In the genomic region with DNA sequence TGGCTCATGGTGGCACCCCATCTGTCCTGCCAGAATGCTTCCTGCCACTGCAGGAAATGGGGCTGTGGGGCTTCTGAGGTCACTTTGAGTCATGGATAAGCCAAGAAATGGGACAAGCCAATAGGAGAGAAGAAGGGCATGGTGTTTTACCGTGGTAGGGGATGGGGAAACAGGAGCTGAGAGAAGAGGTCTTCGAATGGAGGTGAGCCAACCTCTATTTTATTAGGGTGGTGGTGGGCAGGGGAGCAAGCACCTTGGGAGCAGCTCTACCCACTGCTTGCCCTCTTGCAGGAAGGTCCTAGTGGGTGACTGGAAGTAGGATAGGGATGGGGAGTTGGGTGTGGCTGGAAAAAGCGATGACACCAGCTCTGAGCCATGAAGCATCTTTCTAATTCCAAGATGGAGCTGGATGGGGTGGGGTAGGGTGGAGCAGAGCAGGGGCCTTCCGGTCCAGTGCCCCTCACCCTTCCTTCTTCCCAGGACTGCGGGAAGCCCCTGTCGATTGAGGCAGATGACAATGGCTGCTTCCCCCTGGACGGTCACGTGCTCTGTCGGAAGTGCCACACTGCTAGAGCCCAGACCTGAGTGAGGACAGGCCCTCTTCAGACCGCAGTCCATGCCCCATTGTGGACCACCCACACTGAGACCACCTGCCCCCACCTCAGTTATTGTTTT, we compare ENCODE assay signal across 12 cellular contexts. TPM values are rescaled to one million over a fixed set of nuclear protein-coding genes. Genes with fewer than 3 reads are reported as not detected.
DNase-seq lines count a peak whose midpoint lies in the region; ATAC-seq and TF ChIP-seq lines count a peak whose summit lies in the region.
"Had no signal": no experiment of that assay in that cellular context is flagged by ENCODE, and none has a peak within 500 bp of the region (broad histone marks: within the 10 kb centered on the region; RNA-seq: fewer than 3 reads in every experiment).

No MANE protein-coding gene starts in this region.

- peaks cover 8% of the 10 kb centered on the region for H3K36me3 ChIP-seq in Caco-2 (ENCODE audit: control insufficient read depth, insufficient read depth, low read length)
- peaks cover 95% of the 10 kb centered on the region for H3K36me3 ChIP-seq in HUES48 (ENCODE audit: control insufficient read depth, insufficient read depth, low read length)
- H3K36me3 ChIP-seq in prostate gland: peaks cover 0 to 12% of the 10 kb centered on the region in 2 donors

- H3K27ac ChIP-seq in HUES48 (ENCODE audit: low read depth, low read length): peak overlapping the region; percentile 44
- no peak overlapping the region for H3K27ac ChIP-seq in prostate gland
- H3K27ac ChIP-seq: SJCRH30 had no signal

- H3K27me3 ChIP-seq in Caco-2 (replicated peaks; ENCODE audit: control insufficient read depth, insufficient read depth, low read length) (no peaks in the 10 kb centered on the region), HUES48 (ENCODE audit: control insufficient read depth, insufficient read depth, low read length) (no peaks in the 10 kb centered on the region), prostate gland (replicated peaks; ENCODE audit: insufficient read depth) (no peaks in the 10 kb centered on the region)
- H3K27me3 ChIP-seq: SJCRH30 had no signal

- ATAC-seq in effector memory CD8-positive, alpha-beta T cell (replicated peaks): no peak
- no peak for ATAC-seq in GM18870 (IDR thresholded peaks at IDR 0.05; ENCODE audit: unreplicated experiment)
- ATAC-seq: left lobe of liver had no signal

- H3K9me3 ChIP-seq in Caco-2 (no peaks in the 10 kb centered on the region), HUES48 (ENCODE audit: control insufficient read depth, insufficient read depth, low read length) (no peaks in the 10 kb centered on the region), prostate gland (no peaks in the 10 kb centered on the region)
- H3K9me3 ChIP-seq: SJCRH30 had no signal

- POLR2A ChIA-PET in Caco-2 (lab: Charles Lee): no interaction called here

- WGBS in prostate gland: 79% methylated on average over 10 of the region's 10 CpGs

- H3K36me3 Mint-ChIP-seq in Caco-2 (ENCODE audit: insufficient read depth, unreplicated experiment): peaks cover 71% of the 10 kb centered on the region
- H3K36me3 Mint-ChIP-seq in effector memory CD8-positive, alpha-beta T cell (ENCODE audit: insufficient read depth): peaks cover 27% of the 10 kb centered on the region

- BruUV-seq in Caco-2 (replicated peaks; lab: Mats Ljungman, UMichigan): TSS peak; percentile 50

- H3K27me3 Mint-ChIP-seq in Caco-2 (ENCODE audit: insufficient read depth, unreplicated experiment): no peaks in the 10 kb centered on the region
- H3K27me3 Mint-ChIP-seq in effector memory CD8-positive, alpha-beta T cell: no peaks in the 10 kb centered on the region

- no peak overlapping the region for H3K9ac ChIP-seq in HUES48 (ENCODE audit: low read depth, low read length)

- no peaks in the 10 kb centered on the region for H3K9me3 Mint-ChIP-seq in Caco-2 (ENCODE audit: unreplicated experiment)
- H3K9me3 Mint-ChIP-seq in effector memory CD8-positive, alpha-beta T cell: no peaks in the 10 kb centered on the region

- H3K4me1 ChIP-seq in Caco-2: peaks cover 9% of the 10 kb centered on the region; the same call in 1 of the 2 replicates
- H3K4me1 ChIP-seq in HUES48 (ENCODE audit: control insufficient read depth, insufficient read depth, low read length): peaks cover 5% of the 10 kb centered on the region; the same call in 1 of the 2 replicates
- no peaks in the 10 kb centered on the region for H3K4me1 ChIP-seq in prostate gland (replicated peaks)

- peaks cover 9% of the 10 kb centered on the region for H3K4me1 Mint-ChIP-seq in Caco-2 (ENCODE audit: low read depth, unreplicated experiment)
- peaks cover 16 to 17% of the 10 kb centered on the region in 2 donors for H3K4me1 Mint-ChIP-seq in effector memory CD8-positive, alpha-beta T cell (ENCODE audit: low read depth in 2 of 2)

- TF ChIP-seq POLR2A in prostate gland (IDR thresholded peaks at IDR 0.05): no peak

- no peak for TF ChIP-seq CTCF in Caco-2 (IDR thresholded peaks at IDR 0.05; ENCODE audit: insufficient read depth in 1 of 2, low read depth in 1 of 2, low read length in 1 of 2, severe bottlenecking in 1 of 2, unreplicated experiment in 1 of 2)
- no peak for TF ChIP-seq CTCF in prostate gland (IDR thresholded peaks at IDR 0.05)

- CTCF ChIA-PET in Caco-2 (lab: Charles Lee): interaction anchor here (0.6 kb wide), 1 partner anchor 97 kb away, joined by 3 read pairs; no protein-coding TSS in a partner anchor

- H3K4me3 Mint-ChIP-seq in Caco-2 (ENCODE audit: unreplicated experiment): no peak overlapping the region
- H3K4me3 Mint-ChIP-seq in effector memory CD8-positive, alpha-beta T cell: no peak overlapping the region

- H3K4me3 ChIP-seq in Caco-2 (ENCODE audit: low read depth, low read length) (no peak overlapping the region), HUES48 (ENCODE audit: low read depth, low read length) (no peak overlapping the region), prostate gland (no peak overlapping the region)
- H3K4me3 ChIP-seq: SJCRH30 had no signal

- peak overlapping the region; percentile 29 for H3K27ac Mint-ChIP-seq in Caco-2 (ENCODE audit: unreplicated experiment)
- peak overlapping the region; percentile 11 to 19 for H3K27ac Mint-ChIP-seq in effector memory CD8-positive, alpha-beta T cell

- intact Hi-C loops in Caco-2 (cut with micrococcal nuclease; ENCODE audit: unreplicated experiment) (no loop called here), posterior vena cava (cut with DNase I) (no loop called here), prostate gland (cut with DNase I) (loop anchor here (10.0 kb wide), 1 partner anchor 535 kb away; a partner anchor contains a TSS)

- DNase-seq in Caco-2 (no peak), posterior vena cava (ENCODE audit: low spot score) (peak; percentile 60), prostate gland (ENCODE audit: low spot score) (no peak), DMS114 treated with DMSO at 0.1 percent for 48 hours (lab: John Stamatoyannopoulos, UW; ENCODE audit: unreplicated experiment) (no peak)
- no peak for DNase-seq in effector memory CD8-positive, alpha-beta T cell
- DNase-seq: NCI-H187 treated with DMSO at 0.1 percent for 48 hours, SJCRH30 had no signal

RNA-seq across cellular contexts. Expression of a gene that starts 9.1 kb away (rescaled TPM):
- total RNA-seq in Caco-2 (2022) (147 and 160 TPM in 2 replicates), posterior vena cava (100 to 1,000 TPM; 388 to 407 TPM), prostate gland (100 to 1,000 TPM in 1 of 2 donors, 10 to 100 TPM in 1; 55.8 to 256 TPM)

RNA-seq across cellular contexts. Expression of a gene that starts 18.4 kb away (rescaled TPM):
- total RNA-seq in Caco-2 (2022) (66.6 and 69.2 TPM in 2 replicates), posterior vena cava (under 1 TPM in 1 of 2 donors, not detected in 1; 0.24 TPM), prostate gland (10 to 100 TPM; 10.5 to 15.7 TPM)
- total RNA-seq: glomerular endothelial cell had no signal

RNA-seq across cellular contexts. Expression of a gene that starts 27.7 kb away (rescaled TPM):
- 20.2 and 22.3 TPM in 2 replicates for total RNA-seq in Caco-2 (2022)
- total RNA-seq in posterior vena cava: 1 to 10 TPM; 1.1 to 1.5 TPM
- total RNA-seq in prostate gland: 1 to 10 TPM in 1 of 2 donors, under 1 TPM in 1; 0.32 to 1.2 TPM

RNA-seq across cellular contexts. Expression of a gene that starts 53.0 kb away (rescaled TPM):
- total RNA-seq in Caco-2 (2022) (not detected in 2 replicates), posterior vena cava (under 1 TPM; 0.42 to 0.57 TPM), prostate gland (not detected)
- total RNA-seq: glomerular endothelial cell, omental fat pad, SJCRH30 had no signal

Comparison
In these comparisons a context has a peak if more than half of its experiments do, and no peak if none do; other contexts are left out.
1. RNA of a gene that starts 18.4 kb away (total RNA-seq): 66.6 to 69.2 TPM in Caco-2 and 10.5 to 15.7 TPM in prostate gland; 0.24 TPM in posterior vena cava; every median in the first group is over 4 times any median in the second.